In genomic region chr5:3622961-3623360, GRCh38 we compare ENCODE assay signal across 7 cellular contexts. TPM values are rescaled to one million over a fixed set of nuclear protein-coding genes. Genes with fewer than 3 reads are reported as not detected.
"Had no signal": no experiment of that assay in that cellular context is flagged by ENCODE, and none has a peak within 500 bp of the region (broad histone marks: within the 10 kb centered on the region; RNA-seq: fewer than 3 reads in every experiment).

No MANE protein-coding gene starts in this region.

- DNase-seq: IMR-90 had no signal

- H3K27ac ChIP-seq: HL-60 had no signal

- H3K36me3 Mint-ChIP-seq: IgD-negative memory B cell had no signal

- H3K4me1 Mint-ChIP-seq: IgD-negative memory B cell had no signal

- H3K27ac Mint-ChIP-seq: IgD-negative memory B cell had no signal

- FAIRE-seq: HepG2, HTR-8/SVneo, K562 had no signal

- H3K27me3 Mint-ChIP-seq: IgD-negative memory B cell had no signal

- H3K4me3 ChIP-seq: K562 had no signal

RNA-seq across cellular contexts. Expression of gene IRX1, which starts 27.3 kb away (rescaled TPM):
- total RNA-seq: HepG2, HT-29, IMR-90, K562 had no signal
- polyA plus RNA-seq: HepG2, IgD-negative memory B cell, IMR-90, K562 had no signal
